Comparison of ENCODE assay signal across 1 cellular context in the genomic region with DNA sequence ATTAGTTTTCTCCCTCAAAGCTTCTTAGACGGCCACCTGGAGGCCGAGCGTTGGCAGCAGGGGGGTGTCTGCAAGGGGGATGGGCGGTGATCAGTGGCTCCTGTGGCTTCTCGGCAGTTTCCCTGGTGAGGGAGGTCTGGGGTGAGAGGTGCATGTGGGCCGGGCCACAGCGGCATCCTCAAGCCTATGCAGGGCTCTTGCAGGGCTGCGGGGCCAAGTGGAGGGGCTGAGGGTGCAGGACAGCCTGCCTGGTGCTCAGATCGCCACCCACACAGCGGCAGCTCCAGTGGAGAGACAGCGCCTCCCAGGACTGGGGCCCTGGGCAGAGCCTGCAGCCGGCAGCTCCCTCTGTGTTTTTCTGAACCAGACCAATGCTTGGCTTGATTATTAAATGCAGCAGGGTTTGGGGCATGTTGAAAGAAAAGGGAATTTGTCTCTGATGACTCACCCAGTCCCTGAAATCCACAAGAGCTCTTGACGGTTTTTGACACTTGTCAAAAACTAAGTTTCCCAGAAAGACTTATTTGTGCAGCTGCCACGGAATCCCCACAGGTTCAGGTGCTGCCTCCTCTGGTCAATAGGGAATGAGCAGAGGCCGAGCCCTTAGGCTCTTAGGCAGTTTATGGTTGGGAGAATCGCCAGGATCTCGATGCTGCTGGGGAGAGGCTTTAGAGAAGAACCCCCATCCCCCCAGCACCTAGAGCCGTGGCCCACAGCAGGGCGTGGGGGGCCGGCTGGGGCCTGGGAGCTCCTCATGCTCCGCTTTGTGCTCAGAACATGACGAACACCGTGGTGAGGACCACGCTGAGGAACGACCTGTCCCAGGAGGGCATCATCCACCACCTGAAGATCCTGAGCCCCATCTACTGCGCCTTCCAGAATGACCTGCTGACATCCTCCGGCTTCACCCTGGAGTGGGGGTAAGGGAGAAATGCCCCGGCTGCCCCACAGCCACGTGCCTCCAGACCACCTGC.
TF ChIP-seq lines count a peak whose summit lies in the region.

No MANE protein-coding gene starts in this region.

TF ChIP-seq in SK-N-SH treated with all-trans-retinoic acid at 6 μM for 48 hours, 23 proteins besides CTCF, POLR2A, EP300 and RAD21 (continued from another document):
- TF ChIP-seq, protein P1, sequence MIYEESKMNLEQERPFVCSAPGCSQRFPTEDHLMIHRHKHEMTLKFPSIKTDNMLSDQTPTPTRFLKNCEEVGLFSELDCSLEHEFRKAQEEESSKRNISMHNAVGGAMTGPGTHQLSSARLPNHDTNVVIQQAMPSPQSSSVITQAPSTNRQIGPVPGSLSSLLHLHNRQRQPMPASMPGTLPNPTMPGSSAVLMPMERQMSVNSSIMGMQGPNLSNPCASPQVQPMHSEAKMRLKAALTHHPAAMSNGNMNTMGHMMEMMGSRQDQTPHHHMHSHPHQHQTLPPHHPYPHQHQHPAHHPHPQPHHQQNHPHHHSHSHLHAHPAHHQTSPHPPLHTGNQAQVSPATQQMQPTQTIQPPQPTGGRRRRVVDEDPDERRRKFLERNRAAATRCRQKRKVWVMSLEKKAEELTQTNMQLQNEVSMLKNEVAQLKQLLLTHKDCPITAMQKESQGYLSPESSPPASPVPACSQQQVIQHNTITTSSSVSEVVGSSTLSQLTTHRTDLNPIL (CRISPR knock-in tag; IDR thresholded peaks at IDR 0.05; ENCODE audit: low read depth): no peak
- TF ChIP-seq OSR1 (CRISPR knock-in tag; IDR thresholded peaks at IDR 0.05): no peak
- TF ChIP-seq ZNF565 (CRISPR knock-in tag; conservative IDR thresholded peaks at IDR 0.05; ENCODE audit: low read depth): no peak
- no peak for TF ChIP-seq PPARA (CRISPR knock-in tag; IDR thresholded peaks at IDR 0.05; ENCODE audit: borderline replicate concordance)
- TF ChIP-seq, protein P2, sequence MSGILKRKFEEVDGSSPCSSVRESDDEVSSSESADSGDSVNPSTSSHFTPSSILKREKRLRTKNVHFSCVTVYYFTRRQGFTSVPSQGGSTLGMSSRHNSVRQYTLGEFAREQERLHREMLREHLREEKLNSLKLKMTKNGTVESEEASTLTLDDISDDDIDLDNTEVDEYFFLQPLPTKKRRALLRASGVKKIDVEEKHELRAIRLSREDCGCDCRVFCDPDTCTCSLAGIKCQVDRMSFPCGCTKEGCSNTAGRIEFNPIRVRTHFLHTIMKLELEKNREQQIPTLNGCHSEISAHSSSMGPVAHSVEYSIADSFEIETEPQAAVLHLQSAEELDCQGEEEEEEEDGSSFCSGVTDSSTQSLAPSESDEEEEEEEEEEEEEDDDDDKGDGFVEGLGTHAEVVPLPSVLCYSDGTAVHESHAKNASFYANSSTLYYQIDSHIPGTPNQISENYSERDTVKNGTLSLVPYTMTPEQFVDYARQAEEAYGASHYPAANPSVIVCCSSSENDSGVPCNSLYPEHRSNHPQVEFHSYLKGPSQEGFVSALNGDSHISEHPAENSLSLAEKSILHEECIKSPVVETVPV (CRISPR knock-in tag; IDR thresholded peaks at IDR 0.05): no peak
- no peak for TF ChIP-seq CSDC2 (CRISPR knock-in tag; IDR thresholded peaks at IDR 0.05)
- no peak for TF ChIP-seq ARNTL (CRISPR knock-in tag; IDR thresholded peaks at IDR 0.05; ENCODE audit: borderline replicate concordance, low read depth)
- no peak for TF ChIP-seq RARB (CRISPR knock-in tag; IDR thresholded peaks at IDR 0.05)
- TF ChIP-seq, protein P3, sequence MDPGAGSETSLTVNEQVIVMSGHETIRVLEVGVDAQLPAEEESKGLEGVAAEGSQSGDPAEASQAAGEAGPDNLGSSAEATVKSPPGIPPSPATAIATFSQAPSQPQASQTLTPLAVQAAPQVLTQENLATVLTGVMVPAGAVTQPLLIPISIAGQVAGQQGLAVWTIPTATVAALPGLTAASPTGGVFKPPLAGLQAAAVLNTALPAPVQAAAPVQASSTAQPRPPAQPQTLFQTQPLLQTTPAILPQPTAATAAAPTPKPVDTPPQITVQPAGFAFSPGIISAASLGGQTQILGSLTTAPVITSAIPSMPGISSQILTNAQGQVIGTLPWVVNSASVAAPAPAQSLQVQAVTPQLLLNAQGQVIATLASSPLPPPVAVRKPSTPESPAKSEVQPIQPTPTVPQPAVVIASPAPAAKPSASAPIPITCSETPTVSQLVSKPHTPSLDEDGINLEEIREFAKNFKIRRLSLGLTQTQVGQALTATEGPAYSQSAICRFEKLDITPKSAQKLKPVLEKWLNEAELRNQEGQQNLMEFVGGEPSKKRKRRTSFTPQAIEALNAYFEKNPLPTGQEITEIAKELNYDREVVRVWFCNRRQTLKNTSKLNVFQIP (CRISPR knock-in tag; IDR thresholded peaks at IDR 0.05; ENCODE audit: borderline replicate concordance, low read depth): no peak
- no peak for TF ChIP-seq TOX (CRISPR knock-in tag; IDR thresholded peaks at IDR 0.05; ENCODE audit: borderline replicate concordance)
- TF ChIP-seq, protein P4, sequence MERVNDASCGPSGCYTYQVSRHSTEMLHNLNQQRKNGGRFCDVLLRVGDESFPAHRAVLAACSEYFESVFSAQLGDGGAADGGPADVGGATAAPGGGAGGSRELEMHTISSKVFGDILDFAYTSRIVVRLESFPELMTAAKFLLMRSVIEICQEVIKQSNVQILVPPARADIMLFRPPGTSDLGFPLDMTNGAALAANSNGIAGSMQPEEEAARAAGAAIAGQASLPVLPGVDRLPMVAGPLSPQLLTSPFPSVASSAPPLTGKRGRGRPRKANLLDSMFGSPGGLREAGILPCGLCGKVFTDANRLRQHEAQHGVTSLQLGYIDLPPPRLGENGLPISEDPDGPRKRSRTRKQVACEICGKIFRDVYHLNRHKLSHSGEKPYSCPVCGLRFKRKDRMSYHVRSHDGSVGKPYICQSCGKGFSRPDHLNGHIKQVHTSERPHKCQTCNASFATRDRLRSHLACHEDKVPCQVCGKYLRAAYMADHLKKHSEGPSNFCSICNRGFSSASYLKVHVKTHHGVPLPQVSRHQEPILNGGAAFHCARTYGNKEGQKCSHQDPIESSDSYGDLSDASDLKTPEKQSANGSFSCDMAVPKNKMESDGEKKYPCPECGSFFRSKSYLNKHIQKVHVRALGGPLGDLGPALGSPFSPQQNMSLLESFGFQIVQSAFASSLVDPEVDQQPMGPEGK (CRISPR knock-in tag; IDR thresholded peaks at IDR 0.05; ENCODE audit: borderline replicate concordance): no peak
- TF ChIP-seq ZFP30 (CRISPR knock-in tag; IDR thresholded peaks at IDR 0.05): no peak
